In genomic region chr4:99817310-99817885, GRCh38 we compare ENCODE assay signal across 9 cellular contexts. TPM values are rescaled to one million over a fixed set of nuclear protein-coding genes. Genes with fewer than 3 reads are reported as not detected.
DNase-seq lines count a peak whose midpoint lies in the region; ATAC-seq lines count a peak whose summit lies in the region.
"Had no signal": no experiment of that assay in that cellular context is flagged by ENCODE, and none has a peak within 500 bp of the region (broad histone marks: within the 10 kb centered on the region; RNA-seq: fewer than 3 reads in every experiment).

No MANE protein-coding gene starts in this region.

- DNase-seq in activated CD4-positive, alpha-beta T cell treated with anti-CD3 and anti-CD28 coated beads, Interleukin-2, amount 10 ng/mL, durations not matched to agents 24 days and 14 days: peak; percentile 65
- no peak for DNase-seq in activated CD4-positive, alpha-beta T cell treated with anti-CD3 and anti-CD28 coated beads for 1 hour
- DNase-seq in activated T-helper 2 cell treated with anti-CD3 and anti-CD28 coated beads, Interferon-gamma antibody, Interleukin-2, Interleukin-4, amounts not matched to agents 10 μg/mL and 5 μg/mL and 100 μg/mL, durations not matched to agents 14 hours and 24 hours and 36 hours (ENCODE audit: low spot score): no peak
- peak; percentile 23 for DNase-seq in stimulated activated naive B cell treated with anti-CD40 and anti-IgM and Interleukin-4, amounts not matched to agents 10 μg/mL and 1 μg/mL and 100 μg/mL, for 72 hours
- no peak for DNase-seq in NCI-H2171 (lab: John Stamatoyannopoulos, UW)
- DNase-seq in GM19240 (ENCODE audit: insufficient read length, low spot score): no peak

- peak overlapping the region; percentile 97 for H3K27ac Mint-ChIP-seq in activated CD4-positive, alpha-beta T cell treated with anti-CD3 and anti-CD28 coated beads, Interleukin-2, amount 10 ng/mL, durations not matched to agents 24 days and 14 days
- peak overlapping the region; percentile 94 for H3K27ac Mint-ChIP-seq in activated T-helper 2 cell treated with anti-CD3 and anti-CD28 coated beads, Interferon-gamma antibody, Interleukin-2, Interleukin-4, amounts not matched to agents 10 μg/mL and 5 μg/mL and 100 μg/mL, durations not matched to agents 14 hours and 24 hours and 36 hours
- H3K27ac Mint-ChIP-seq in stimulated activated naive B cell treated with anti-CD40 and anti-IgM and Interleukin-4, amounts not matched to agents 10 μg/mL and 1 μg/mL and 100 μg/mL, for 72 hours: peak overlapping the region; percentile 98

- peaks cover 71% of the 10 kb centered on the region for H3K4me1 Mint-ChIP-seq in activated CD4-positive, alpha-beta T cell treated with anti-CD3 and anti-CD28 coated beads, Interleukin-2, amount 10 ng/mL, durations not matched to agents 24 days and 14 days
- H3K4me1 Mint-ChIP-seq in activated T-helper 2 cell treated with anti-CD3 and anti-CD28 coated beads, Interferon-gamma antibody, Interleukin-2, Interleukin-4, amounts not matched to agents 10 μg/mL and 5 μg/mL and 100 μg/mL, durations not matched to agents 14 hours and 24 hours and 36 hours (ENCODE audit: low read depth): peaks cover 72% of the 10 kb centered on the region
- peaks cover 47 to 78% of the 10 kb centered on the region in 2 donors for H3K4me1 Mint-ChIP-seq in stimulated activated naive B cell treated with anti-CD40 and anti-IgM and Interleukin-4, amounts not matched to agents 10 μg/mL and 1 μg/mL and 100 μg/mL, for 72 hours

- intact Hi-C loops in activated CD4-positive, alpha-beta T cell treated with anti-CD3 and anti-CD28 coated beads, Interleukin-2, amount 10 ng/mL, durations not matched to agents 24 days and 14 days (cut with micrococcal nuclease): loop anchor here (1.0 to 5.0 kb wide), 3 partner anchors 9 to 280 kb away; partner anchors contain the start of gene LAMTOR3
- intact Hi-C loops in activated T-helper 2 cell treated with anti-CD3 and anti-CD28 coated beads, Interferon-gamma antibody, Interleukin-2, Interleukin-4, amounts not matched to agents 10 μg/mL and 5 μg/mL and 100 μg/mL, durations not matched to agents 14 hours and 24 hours and 36 hours (cut with micrococcal nuclease): loop anchor here (2.0 to 10.0 kb wide), 2 partner anchors 129 to 1707 kb away; partner anchors contain the start of gene DNAJB14

- no peaks in the 10 kb centered on the region for H3K9me3 Mint-ChIP-seq in activated CD4-positive, alpha-beta T cell treated with anti-CD3 and anti-CD28 coated beads, Interleukin-2, amount 10 ng/mL, durations not matched to agents 24 days and 14 days
- H3K9me3 Mint-ChIP-seq in activated T-helper 2 cell treated with anti-CD3 and anti-CD28 coated beads, Interferon-gamma antibody, Interleukin-2, Interleukin-4, amounts not matched to agents 10 μg/mL and 5 μg/mL and 100 μg/mL, durations not matched to agents 14 hours and 24 hours and 36 hours: no peaks in the 10 kb centered on the region
- peaks cover 4 to 5% of the 10 kb centered on the region in 2 donors for H3K9me3 Mint-ChIP-seq in stimulated activated naive B cell treated with anti-CD40 and anti-IgM and Interleukin-4, amounts not matched to agents 10 μg/mL and 1 μg/mL and 100 μg/mL, for 72 hours

- H3K27me3 Mint-ChIP-seq in activated CD4-positive, alpha-beta T cell treated with anti-CD3 and anti-CD28 coated beads, Interleukin-2, amount 10 ng/mL, durations not matched to agents 24 days and 14 days: no peaks in the 10 kb centered on the region
- H3K27me3 Mint-ChIP-seq in activated T-helper 2 cell treated with anti-CD3 and anti-CD28 coated beads, Interferon-gamma antibody, Interleukin-2, Interleukin-4, amounts not matched to agents 10 μg/mL and 5 μg/mL and 100 μg/mL, durations not matched to agents 14 hours and 24 hours and 36 hours (ENCODE audit: low read depth): no peaks in the 10 kb centered on the region
- no peaks in the 10 kb centered on the region for H3K27me3 Mint-ChIP-seq in stimulated activated naive B cell treated with anti-CD40 and anti-IgM and Interleukin-4, amounts not matched to agents 10 μg/mL and 1 μg/mL and 100 μg/mL, for 72 hours

- ATAC-seq in HG03159 (IDR thresholded peaks at IDR 0.05; ENCODE audit: unreplicated experiment) (peak; percentile 24), HG03196 (IDR thresholded peaks at IDR 0.05; ENCODE audit: unreplicated experiment) (no peak)
- peak; percentile 53 to 56 for ATAC-seq in stimulated activated naive B cell treated with anti-CD40 and anti-IgM and Interleukin-4, amounts not matched to agents 10 μg/mL and 1 μg/mL and 100 μg/mL, for 72 hours (replicated peaks)

- H3K36me3 Mint-ChIP-seq in activated CD4-positive, alpha-beta T cell treated with anti-CD3 and anti-CD28 coated beads, Interleukin-2, amount 10 ng/mL, durations not matched to agents 24 days and 14 days (ENCODE audit: low read depth): peaks cover 17% of the 10 kb centered on the region
- H3K36me3 Mint-ChIP-seq in activated T-helper 2 cell treated with anti-CD3 and anti-CD28 coated beads, Interferon-gamma antibody, Interleukin-2, Interleukin-4, amounts not matched to agents 10 μg/mL and 5 μg/mL and 100 μg/mL, durations not matched to agents 14 hours and 24 hours and 36 hours (ENCODE audit: low read depth): peaks cover 17% of the 10 kb centered on the region
- H3K36me3 Mint-ChIP-seq in stimulated activated naive B cell treated with anti-CD40 and anti-IgM and Interleukin-4, amounts not matched to agents 10 μg/mL and 1 μg/mL and 100 μg/mL, for 72 hours: peaks cover 22 to 42% of the 10 kb centered on the region in 2 donors

- peak overlapping the region; percentile 95 for H3K4me3 Mint-ChIP-seq in activated CD4-positive, alpha-beta T cell treated with anti-CD3 and anti-CD28 coated beads, Interleukin-2, amount 10 ng/mL, durations not matched to agents 24 days and 14 days
- H3K4me3 Mint-ChIP-seq in activated T-helper 2 cell treated with anti-CD3 and anti-CD28 coated beads, Interferon-gamma antibody, Interleukin-2, Interleukin-4, amounts not matched to agents 10 μg/mL and 5 μg/mL and 100 μg/mL, durations not matched to agents 14 hours and 24 hours and 36 hours (ENCODE audit: low read depth): peak overlapping the region; percentile 92
- peak overlapping the region; percentile 93 to 95 for H3K4me3 Mint-ChIP-seq in stimulated activated naive B cell treated with anti-CD40 and anti-IgM and Interleukin-4, amounts not matched to agents 10 μg/mL and 1 μg/mL and 100 μg/mL, for 72 hours

RNA-seq across cellular contexts. Expression of gene DAPP1, which starts 0.8 kb away (rescaled TPM):
- total RNA-seq in activated CD4-positive, alpha-beta T cell treated with anti-CD3 and anti-CD28 coated beads, Interleukin-2, amount 10 ng/mL, durations not matched to agents 24 days and 14 days: 28.4 and 29.5 TPM in 2 replicates
- total RNA-seq in activated T-helper 2 cell treated with anti-CD3 and anti-CD28 coated beads, Interferon-gamma antibody, Interleukin-2, Interleukin-4, amounts not matched to agents 10 μg/mL and 5 μg/mL and 100 μg/mL, durations not matched to agents 14 hours and 24 hours and 36 hours: 21.4 and 23.6 TPM in 2 replicates
- total RNA-seq: HT1080 had no signal

Comparison
In these comparisons a context has a peak if more than half of its experiments do, and no peak if none do; other contexts are left out.
1. DNase-seq: peak in activated CD4-positive, alpha-beta T cell treated with anti-CD3 and anti-CD28 coated beads, Interleukin-2, amount 10 ng/mL, durations not matched to agents 24 days and 14 days (single experiment) and stimulated activated naive B cell treated with anti-CD40 and anti-IgM and Interleukin-4, amounts not matched to agents 10 μg/mL and 1 μg/mL and 100 μg/mL, for 72 hours (single experiment); none in activated CD4-positive, alpha-beta T cell treated with anti-CD3 and anti-CD28 coated beads for 1 hour (single experiment), activated T-helper 2 cell treated with anti-CD3 and anti-CD28 coated beads, Interferon-gamma antibody, Interleukin-2, Interleukin-4, amounts not matched to agents 10 μg/mL and 5 μg/mL and 100 μg/mL, durations not matched to agents 14 hours and 24 hours and 36 hours (single experiment), NCI-H2171 (single experiment) and GM19240 (single experiment).
2. Peak in every context shown above with its lines, with median percentiles within 50 percentile points of each other: H3K27ac Mint-ChIP-seq and H3K4me3 Mint-ChIP-seq.